ENCODE assay signal across 8 cellular contexts in genomic region chr1:207049974-207050391, GRCh38. TPM values are rescaled to one million over a fixed set of nuclear protein-coding genes. Genes with fewer than 3 reads are reported as not detected.
DNase-seq lines count a peak whose midpoint lies in the region; ATAC-seq and TF ChIP-seq lines count a peak whose summit lies in the region.

No MANE protein-coding gene starts in this region.

- H3K27me3 Mint-ChIP-seq in activated naive CD4-positive, alpha-beta T cell treated with anti-CD3 and anti-CD28 coated beads, Interleukin-2, amount 50 U/mL, for 24 hours = no peaks in the 10 kb centered on the region
- H3K27me3 Mint-ChIP-seq in osteocyte (ENCODE audit: unreplicated experiment) = no peaks in the 10 kb centered on the region

- H3K27ac ChIP-seq in OCI-LY3 (ENCODE audit: low read length) = peak overlapping the region; percentile 34

- H3K4me3 ChIP-seq in OCI-LY3 (ENCODE audit: low read length) = peak overlapping the region; percentile 82

- TF ChIP-seq CTCF in OCI-LY3 (IDR thresholded peaks at IDR 0.05; ENCODE audit: low read depth, low read length) = peak; percentile 97
- TF ChIP-seq CTCF in osteocyte (IDR thresholded peaks at IDR 0.05) = peak; percentile 83

- H3K9me3 ChIP-seq in OCI-LY3 (ENCODE audit: insufficient read depth, low read length) = no peaks in the 10 kb centered on the region

- 0 out of 2 replicates have a peak overlapping the region, but pooled peaks have one; percentile 98 for H2AFZ ChIP-seq in OCI-LY3 (ENCODE audit: low read depth, low read length)

- H3K4me1 Mint-ChIP-seq in activated naive CD4-positive, alpha-beta T cell treated with anti-CD3 and anti-CD28 coated beads, Interleukin-2, amount 50 U/mL, for 24 hours = peaks cover 82% of the 10 kb centered on the region
- peaks cover 53% of the 10 kb centered on the region for H3K4me1 Mint-ChIP-seq in osteocyte (ENCODE audit: unreplicated experiment)

- peaks cover 46% of the 10 kb centered on the region for H3K79me2 ChIP-seq in OCI-LY3 (ENCODE audit: low read length)

- DNase-seq in GM03348 (ENCODE audit: low spot score) = peak; percentile 51
- DNase-seq in globus pallidus (ENCODE audit: low spot score) = peak; percentile 73
- no peak for DNase-seq in osteocyte (ENCODE audit: extremely low spot score, unreplicated experiment)
- DNase-seq in NCI-H226 = no peak

- H3K36me3 Mint-ChIP-seq in activated naive CD4-positive, alpha-beta T cell treated with anti-CD3 and anti-CD28 coated beads, Interleukin-2, amount 50 U/mL, for 24 hours = peaks cover 12% of the 10 kb centered on the region
- H3K36me3 Mint-ChIP-seq in osteocyte (ENCODE audit: unreplicated experiment) = peaks cover 23% of the 10 kb centered on the region

- peak overlapping the region; percentile 99 for H3K27ac Mint-ChIP-seq in activated naive CD4-positive, alpha-beta T cell treated with anti-CD3 and anti-CD28 coated beads, Interleukin-2, amount 50 U/mL, for 24 hours
- H3K27ac Mint-ChIP-seq in osteocyte (ENCODE audit: unreplicated experiment) = peak overlapping the region; percentile 93

- peaks cover 33% of the 10 kb centered on the region for H3K36me3 ChIP-seq in OCI-LY3 (replicated peaks; ENCODE audit: low read depth, low read length)

- peak overlapping the region; percentile 81 for H3K9ac ChIP-seq in OCI-LY3 (ENCODE audit: low read length)

- no peaks in the 10 kb centered on the region for H3K9me3 Mint-ChIP-seq in activated naive CD4-positive, alpha-beta T cell treated with anti-CD3 and anti-CD28 coated beads, Interleukin-2, amount 50 U/mL, for 24 hours
- H3K9me3 Mint-ChIP-seq in osteocyte (ENCODE audit: unreplicated experiment) = no peaks in the 10 kb centered on the region

- H3K4me2 ChIP-seq in OCI-LY3 (ENCODE audit: low read length) = peak overlapping the region; percentile 79

- ATAC-seq in HG03280 (IDR thresholded peaks at IDR 0.05; ENCODE audit: unreplicated experiment) (peak; percentile 35), GM21528 (IDR thresholded peaks at IDR 0.05; ENCODE audit: low FRiP score, unreplicated experiment) (no peak)

- H4K20me1 ChIP-seq in OCI-LY3 (ENCODE audit: insufficient read depth, low read length) = 0 out of 2 replicates have a peak, but pooled peaks cover 5% of the 10 kb centered on the region

- no peaks in the 10 kb centered on the region for H3K27me3 ChIP-seq in OCI-LY3 (ENCODE audit: low read depth, low read length)

- H3K4me1 ChIP-seq in OCI-LY3 (ENCODE audit: low read length) = peaks cover 32% of the 10 kb centered on the region

- H3K4me3 Mint-ChIP-seq in activated naive CD4-positive, alpha-beta T cell treated with anti-CD3 and anti-CD28 coated beads, Interleukin-2, amount 50 U/mL, for 24 hours = peak overlapping the region; percentile 99
- H3K4me3 Mint-ChIP-seq in osteocyte (ENCODE audit: unreplicated experiment) = peak overlapping the region; percentile 98

RNA-seq across cellular contexts. Expression of gene YOD1, which starts 1.0 kb away (rescaled TPM):
- total RNA-seq in osteocyte = 4.6 and 4.8 TPM in 2 replicates

RNA-seq across cellular contexts. Expression of gene PFKFB2, which starts 3.1 kb away (rescaled TPM):
- total RNA-seq in osteocyte = 15.8 TPM in 2 replicates

RNA-seq across cellular contexts. Expression of gene C1orf116, which starts 17.4 kb away (rescaled TPM):
- not detected in 2 replicates for total RNA-seq in osteocyte

RNA-seq across cellular contexts. Expression of gene C4BPB, which starts 38.7 kb away (rescaled TPM):
- not detected in 2 replicates for total RNA-seq in osteocyte

RNA-seq across cellular contexts. Expression of gene C4BPA, which starts 54.0 kb away (rescaled TPM):
- not detected in 2 replicates for total RNA-seq in osteocyte

Comparison
In these comparisons a context has a peak if more than half of its experiments do, and no peak if none do; other contexts are left out.
1. DNase-seq: peak in GM03348 (single experiment) and globus pallidus (single experiment); none in osteocyte (single experiment) and NCI-H226 (single experiment).